In genomic region chr15:79076661-79077060, GRCh38 we compare ENCODE assay signal across 17 cellular contexts. TPM values are rescaled to one million over a fixed set of nuclear protein-coding genes. Genes with fewer than 3 reads are reported as not detected.
DNase-seq lines count a peak whose midpoint lies in the region; ATAC-seq and TF ChIP-seq lines count a peak whose summit lies in the region.
"Had no signal": no experiment of that assay in that cellular context is flagged by ENCODE, and none has a peak within 500 bp of the region (broad histone marks: within the 10 kb centered on the region; RNA-seq: fewer than 3 reads in every experiment).

No MANE protein-coding gene starts in this region.

- no peaks in the 10 kb centered on the region for H3K36me3 ChIP-seq in endodermal cell (ENCODE audit: control insufficient read depth, insufficient read depth, low read length)
- H3K36me3 ChIP-seq: BE2C, HAP-1 had no signal

- intact Hi-C loops in posterior vena cava (cut with DNase I) = no loop called here

- no peak for ATAC-seq in HG02610 (IDR thresholded peaks at IDR 0.05; ENCODE audit: unreplicated experiment)

- no peak overlapping the region for H3K4me3 Mint-ChIP-seq in endodermal cell
- H3K4me3 Mint-ChIP-seq: CD4-positive, CD25-positive, alpha-beta regulatory T cell; CD8-positive, alpha-beta memory T cell had no signal

- H3K4me1 Mint-ChIP-seq in endodermal cell = no peaks in the 10 kb centered on the region
- H3K4me1 Mint-ChIP-seq: CD8-positive, alpha-beta memory T cell had no signal

- no peaks in the 10 kb centered on the region for H3K9me3 Mint-ChIP-seq in endodermal cell
- H3K9me3 Mint-ChIP-seq: CD8-positive, alpha-beta memory T cell had no signal

- H3K4me3 ChIP-seq in endodermal cell (ENCODE audit: low read length) = no peak overlapping the region
- H3K4me3 ChIP-seq: GM23248, HAP-1 had no signal

- H3K27ac Mint-ChIP-seq in endodermal cell = no peak overlapping the region
- H3K27ac Mint-ChIP-seq: CD4-positive, CD25-positive, alpha-beta regulatory T cell had no signal

- in situ Hi-C loops in G401 (cut with HindIII; ENCODE audit: low sequenced_read_pairs) = no loop called here

- WGBS in endodermal cell (ENCODE audit: insufficient coverage in 1 of 2, insufficient read length in 1 of 2), 2 experiments = 75 to 78% methylated on average over 6 of the region's 6 CpGs

- H3K27me3 ChIP-seq in endodermal cell (ENCODE audit: control insufficient read depth, insufficient read depth, low read length, poor library complexity, severe bottlenecking) = no peaks in the 10 kb centered on the region
- H3K27me3 ChIP-seq: BE2C had no signal

- DNase-seq in G401 (ENCODE audit: low spot score) = peak; percentile 54
- peak; percentile 17 for DNase-seq in endodermal cell
- DNase-seq in posterior vena cava (ENCODE audit: low spot score) = peak; percentile 23
- no peak for DNase-seq in stimulated activated CD4-positive, alpha-beta T cell treated with anti-CD3 and anti-CD28 coated beads, Interleukin-1b, Interleukin-23, amount 100 ng/mL, for 48 hours
- DNase-seq in HCEC 1CT = no peak
- DNase-seq: BE2C; CD4-positive, CD25-positive, alpha-beta regulatory T cell; CD8-positive, alpha-beta memory T cell; COR-L47; DMS 273 treated with DMSO at 0.1 percent for 48 hours; DMS53; DND-41; EL; GM23248; IMR-90 had no signal

- H3K27ac ChIP-seq in endodermal cell (ENCODE audit: low read depth, low read length) = no peak overlapping the region
- H3K27ac ChIP-seq: GM23248 had no signal

- H3K9me3 ChIP-seq in endodermal cell (ENCODE audit: control insufficient read depth, low read length) = no peaks in the 10 kb centered on the region
- H3K9me3 ChIP-seq: BE2C, HAP-1 had no signal

- peaks cover 19% of the 10 kb centered on the region for H3K27me3 Mint-ChIP-seq in endodermal cell (ENCODE audit: insufficient read depth)
- H3K27me3 Mint-ChIP-seq: CD4-positive, CD25-positive, alpha-beta regulatory T cell had no signal

- no peak overlapping the region for H3K9ac ChIP-seq in endodermal cell (ENCODE audit: extremely low read depth, low read length, poor library complexity, severe bottlenecking)
- H3K9ac ChIP-seq: GM23248 had no signal

- no peaks in the 10 kb centered on the region for H3K36me3 Mint-ChIP-seq in endodermal cell (ENCODE audit: low read depth)
- H3K36me3 Mint-ChIP-seq: CD4-positive, CD25-positive, alpha-beta regulatory T cell; CD8-positive, alpha-beta memory T cell had no signal

- no peak for TF ChIP-seq CTCF in endodermal cell (conservative IDR thresholded peaks at IDR 0.05)

- no peaks in the 10 kb centered on the region for H3K4me1 ChIP-seq in endodermal cell (ENCODE audit: control insufficient read depth, insufficient read depth, low read length)
- H3K4me1 ChIP-seq: BE2C, HAP-1 had no signal

RNA-seq across cellular contexts. Expression of gene RASGRF1, which starts 13.9 kb away (rescaled TPM):
- total RNA-seq in G401 (2014; rRNA removed; shearing (Covaris generic)) = 0.12 and 1.6 TPM in 2 replicates
- total RNA-seq in endodermal cell (under 1 TPM in 1 of 2 donors, not detected in 1; 0.20 TPM), posterior vena cava (under 1 TPM; 0.09 to 0.10 TPM)
- polyA plus RNA-seq in endodermal cell (2013, experiment 1 of 2) = 0.07 TPM
- polyA plus RNA-seq in endodermal cell (2013, experiment 2 of 2) = not detected
- total RNA-seq: CD4-positive, CD25-positive, alpha-beta regulatory T cell; CD8-positive, alpha-beta memory T cell; GM23248 had no signal
- polyA plus RNA-seq: CD4-positive, CD25-positive, alpha-beta regulatory T cell; CD8-positive, alpha-beta memory T cell; GM23248 had no signal

Comparison
In these comparisons a context has a peak if more than half of its experiments do, and no peak if none do; other contexts are left out.
1. DNase-seq: peak in G401 (single experiment), endodermal cell (single experiment) and posterior vena cava (single experiment); none in stimulated activated CD4-positive, alpha-beta T cell treated with anti-CD3 and anti-CD28 coated beads, Interleukin-1b, Interleukin-23, amount 100 ng/mL, for 48 hours (single experiment) and HCEC 1CT (single experiment).